7 cellular contexts compared by ENCODE assay signal in the genomic region with DNA sequence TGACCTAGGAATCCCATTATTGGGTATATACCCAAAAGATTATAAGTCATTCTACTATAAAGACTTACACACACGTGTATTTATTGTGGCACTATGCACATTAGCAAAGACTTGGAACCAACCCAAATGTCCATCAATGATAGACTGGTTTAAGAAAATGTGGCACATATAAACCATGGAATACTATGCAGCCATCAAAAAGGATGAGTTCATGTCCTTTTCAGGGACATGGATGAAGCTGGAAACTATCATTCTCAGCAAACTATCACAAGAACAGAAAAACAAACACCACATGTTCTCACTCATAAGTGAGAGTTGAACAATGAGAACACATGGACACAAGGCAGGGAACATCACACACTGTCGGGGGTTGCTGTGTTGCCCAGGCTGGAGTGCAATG. TPM values are rescaled to one million over a fixed set of nuclear protein-coding genes. Genes with fewer than 3 reads are reported as not detected.
"Had no signal": no experiment of that assay in that cellular context is flagged by ENCODE, and none has a peak within 500 bp of the region (broad histone marks: within the 10 kb centered on the region; RNA-seq: fewer than 3 reads in every experiment).

No MANE protein-coding gene starts in this region.

RNA-seq across cellular contexts. Expression of gene SLC35F4, which starts 10.2 kb away (rescaled TPM):
- total RNA-seq: GM23248, GM23338, H1, H4, H7, H9, HFFc6 had no signal
- polyA plus RNA-seq: GM23248, H1 had no signal
